In the genomic region with DNA sequence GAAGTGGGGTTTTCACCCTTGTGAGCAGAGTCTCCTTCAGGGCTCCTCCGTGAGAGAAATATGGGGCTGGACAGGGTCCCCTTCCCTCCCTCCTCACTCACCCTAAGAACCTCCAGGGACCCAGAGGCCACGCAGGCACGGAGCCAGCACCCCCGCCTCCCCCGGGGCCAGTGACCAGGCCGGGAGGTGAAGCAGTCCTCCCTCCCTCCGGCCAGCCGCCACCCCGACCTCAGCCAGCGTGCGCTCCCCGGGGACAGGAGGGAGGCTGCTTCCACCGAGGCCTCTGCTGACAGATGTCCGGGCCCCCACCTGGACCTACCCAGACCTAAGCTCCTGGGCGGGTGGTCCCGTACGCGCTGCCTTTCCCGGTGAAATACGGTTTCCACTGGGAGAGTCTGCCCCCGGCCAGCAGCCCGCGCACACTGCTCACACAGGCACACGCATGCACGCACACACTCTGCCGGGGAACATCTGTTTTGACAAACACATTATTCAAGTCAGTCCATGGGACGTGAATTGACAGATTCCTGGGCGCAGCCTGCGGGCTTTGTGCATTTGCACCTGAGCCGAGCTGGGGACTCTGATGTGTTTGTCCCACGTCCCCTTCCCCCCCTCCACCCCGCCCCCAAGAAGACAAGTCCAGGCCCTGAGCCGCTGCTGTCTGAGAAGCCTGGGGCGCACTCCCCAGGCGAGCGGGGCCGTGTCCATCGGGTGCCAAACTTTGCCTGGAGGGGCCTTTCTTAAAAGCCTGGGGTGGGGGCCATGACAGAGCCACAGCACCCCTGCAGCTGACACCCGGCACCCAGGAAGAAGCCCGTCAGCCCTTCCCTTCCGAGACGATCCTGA, we compare ENCODE assay signal across 12 cellular contexts. TPM values are rescaled to one million over a fixed set of nuclear protein-coding genes. Genes with fewer than 3 reads are reported as not detected.
DNase-seq lines count a peak whose midpoint lies in the region; ATAC-seq, FAIRE-seq and TF ChIP-seq lines count a peak whose summit lies in the region.
"Had no signal": no experiment of that assay in that cellular context is flagged by ENCODE, and none has a peak within 500 bp of the region (broad histone marks: within the 10 kb centered on the region; RNA-seq: fewer than 3 reads in every experiment).

No MANE protein-coding gene starts in this region.

- H3K9me3 Mint-ChIP-seq in activated T-cell treated with anti-CD3 and anti-CD28 coated beads, Interleukin-2, amount 50 U/mL, for 24 hours: peaks cover 3% of the 10 kb centered on the region

- no peaks in the 10 kb centered on the region for H3K36me3 ChIP-seq in keratinocyte (ENCODE audit: control insufficient read depth in 2 of 2, extremely low read depth in 1 of 2, insufficient read depth in 2 of 2, low read length in 2 of 2)
- no peaks in the 10 kb centered on the region for H3K36me3 ChIP-seq in stomach

- WGBS in stomach, 5 donors: 0 to 2% (median 1%) methylated on average over 13 to 42 of the region's 42 CpGs

- H3K4me1 Mint-ChIP-seq in activated T-cell treated with anti-CD3 and anti-CD28 coated beads, Interleukin-2, amount 50 U/mL, for 24 hours (ENCODE audit: low read depth): peaks cover 13% of the 10 kb centered on the region

- H3K9ac ChIP-seq in keratinocyte (ENCODE audit: control insufficient read depth, extremely low read depth, insufficient read depth, low read length): no peak overlapping the region

- DNase-seq in DMS153 (lab: John Stamatoyannopoulos, UW): peak; percentile 9
- no peak for DNase-seq in DMS153 treated with DMSO at 0.1 percent for 48 hours (lab: John Stamatoyannopoulos, UW; ENCODE audit: unreplicated experiment)
- no peak for DNase-seq in keratinocyte (ENCODE audit: low read depth, low spot score)
- peak; percentile 19 for DNase-seq in stomach
- no peak for DNase-seq in activated gamma-delta T cell (lab: John Stamatoyannopoulos, UW)
- no peak for DNase-seq in activated T-cell treated with anti-CD3 and anti-CD28 coated beads, Interleukin-2, amount 50 U/mL, for 24 hours
- DNase-seq: 8988T; activated effector memory CD4-positive, alpha-beta T cell treated with Interleukin-2 at 50 U/mL for 16 hours had no signal

- H4K20me1 ChIP-seq in keratinocyte (ENCODE audit: control insufficient read depth, extremely low read depth, insufficient read depth, low read length): no peaks in the 10 kb centered on the region

- H3K9me1 ChIP-seq in keratinocyte (ENCODE audit: control insufficient read depth, extremely low read depth, insufficient read depth, low read length): no peaks in the 10 kb centered on the region

- H3K4me3 ChIP-seq in keratinocyte (ENCODE audit: control insufficient read depth in 2 of 3, extremely low read depth in 1 of 3, insufficient read depth in 2 of 3, low read depth in 1 of 3, low read length in 3 of 3) (peak overlapping the region; percentile 26 to 58 (median 35)), stomach (peak overlapping the region; percentile 31 to 39 (median 34))

- no peaks in the 10 kb centered on the region for H3K9me3 ChIP-seq in keratinocyte (ENCODE audit: control insufficient read depth, low read depth, low read length)
- peaks cover 0 to 10% (median 7%) of the 10 kb centered on the region in 4 donors for H3K9me3 ChIP-seq in stomach

- no peak for FAIRE-seq in keratinocyte (lab: Jason Lieb, UNC)

- H3K27me3 ChIP-seq in keratinocyte (ENCODE audit: control insufficient read depth, extremely low read depth, insufficient read depth, low read length): peaks cover 30% of the 10 kb centered on the region
- H3K27me3 ChIP-seq in stomach: peaks cover 5 to 83% (median 47%) of the 10 kb centered on the region in 3 donors

- TF ChIP-seq POLR2A in stomach (IDR thresholded peaks at IDR 0.05): no peak

- TF ChIP-seq EP300 in stomach (IDR thresholded peaks at IDR 0.05): no peak

- H2AFZ ChIP-seq in keratinocyte (ENCODE audit: control insufficient read depth, low read length): peak overlapping the region; percentile 53

- H3K4me1 ChIP-seq in keratinocyte (ENCODE audit: control insufficient read depth, extremely low read depth, insufficient read depth, low read length) (peaks cover 13% of the 10 kb centered on the region), stomach (peaks cover 13 to 38% (median 23%) of the 10 kb centered on the region in 4 donors)

- TF ChIP-seq CTCF in VCaP (conservative IDR thresholded peaks at IDR 0.05): no peak
- TF ChIP-seq CTCF in keratinocyte (optimal IDR thresholded peaks at IDR 0.05 in 1 of 3, IDR thresholded peaks at IDR 0.05 in 1 of 3, conservative IDR thresholded peaks at IDR 0.05 in 1 of 3; ENCODE audit: extremely low read depth in 1 of 3, insufficient read depth in 2 of 3, low read length in 3 of 3): no peak
- TF ChIP-seq CTCF in stomach (IDR thresholded peaks at IDR 0.05): no peak

- H3K27ac Mint-ChIP-seq in activated T-cell treated with anti-CD3 and anti-CD28 coated beads, Interleukin-2, amount 50 U/mL, for 24 hours: no peak overlapping the region

- dilution Hi-C loops in keratinocyte (cut with MboI; ENCODE audit: extremely low pct_ligation_motif_present, low sequenced_read_pairs): no loop called here

- intact Hi-C loops in stomach (cut with DNase I; ENCODE audit: low total_unique reads): no loop called here

- peaks cover 74% of the 10 kb centered on the region for H3K27me3 Mint-ChIP-seq in activated T-cell treated with anti-CD3 and anti-CD28 coated beads, Interleukin-2, amount 50 U/mL, for 24 hours

- no peaks in the 10 kb centered on the region for H3K36me3 Mint-ChIP-seq in activated T-cell treated with anti-CD3 and anti-CD28 coated beads, Interleukin-2, amount 50 U/mL, for 24 hours (ENCODE audit: low read depth)

- ATAC-seq in GM19452 (IDR thresholded peaks at IDR 0.05; ENCODE audit: unreplicated experiment): no peak

- no peaks in the 10 kb centered on the region for H3K79me2 ChIP-seq in keratinocyte (ENCODE audit: control insufficient read depth, insufficient read depth, low read length)

- peak overlapping the region; percentile 80 for H3K4me2 ChIP-seq in keratinocyte (ENCODE audit: control insufficient read depth, extremely low read depth, insufficient read depth, low read depth, low read length)

- no peak overlapping the region for H3K4me3 Mint-ChIP-seq in activated T-cell treated with anti-CD3 and anti-CD28 coated beads, Interleukin-2, amount 50 U/mL, for 24 hours

- peak overlapping the region; percentile 60; the same call in 1 of the 2 replicates for H3K27ac ChIP-seq in VCaP
- no peak overlapping the region for H3K27ac ChIP-seq in keratinocyte (ENCODE audit: control insufficient read depth, insufficient read depth, low read length)
- no peak overlapping the region for H3K27ac ChIP-seq in stomach

RNA-seq across cellular contexts. Expression of a gene that starts 0.7 kb away (rescaled TPM):
- polyA plus RNA-seq in keratinocyte (0.02 to 0.16 TPM (median 0.12 TPM) in 3 replicates), stomach (1 to 10 TPM in 2 of 3 donors, under 1 TPM in 1; 0.75 to 2.1 (median 1.5) TPM)
- not detected for polyA plus RNA-seq in keratinocyte (2011; ENCODE audit: low read depth)
- polyA plus RNA-seq in keratinocyte (2011; cell fraction: cytosol; rRNA removed): 0.11 and 0.19 TPM in 2 replicates
- polyA plus RNA-seq in keratinocyte (2011; cell fraction: nucleus; rRNA removed): 0.14 and 0.23 TPM in 2 replicates
- polyA plus RNA-seq in keratinocyte (2012; ENCODE audit: low replicate concordance): 0.18 TPM in 1 of 2 replicates, not detected in the other
- polyA minus RNA-seq in keratinocyte: 0.13 to 0.20 TPM in 2 of 3 replicates, not detected in the other
- not detected for polyA minus RNA-seq in keratinocyte (2011; cell fraction: cytosol; rRNA and poly(A)+ RNA removed)
- polyA minus RNA-seq in keratinocyte (2011; cell fraction: nucleus; rRNA and poly(A)+ RNA removed): not detected in 2 replicates
- 10 to 100 TPM in 3 of 5 donors, 1 to 10 TPM in 2; 3.7 to 44.6 (median 11.4) TPM for total RNA-seq in stomach
- total RNA-seq: LHCN-M2, pulmonary artery endothelial cell had no signal

Comparison
In these comparisons a context has a peak if more than half of its experiments do, and no peak if none do; other contexts are left out.
1. DNase-seq: peak in DMS153 (single experiment) and stomach (single experiment); none in DMS153 treated with DMSO at 0.1 percent for 48 hours (single experiment), keratinocyte (single experiment), activated gamma-delta T cell (single experiment) and activated T-cell treated with anti-CD3 and anti-CD28 coated beads, Interleukin-2, amount 50 U/mL, for 24 hours (single experiment).